Comparison of ENCODE assay signal across 8 cellular contexts in the genomic region with DNA sequence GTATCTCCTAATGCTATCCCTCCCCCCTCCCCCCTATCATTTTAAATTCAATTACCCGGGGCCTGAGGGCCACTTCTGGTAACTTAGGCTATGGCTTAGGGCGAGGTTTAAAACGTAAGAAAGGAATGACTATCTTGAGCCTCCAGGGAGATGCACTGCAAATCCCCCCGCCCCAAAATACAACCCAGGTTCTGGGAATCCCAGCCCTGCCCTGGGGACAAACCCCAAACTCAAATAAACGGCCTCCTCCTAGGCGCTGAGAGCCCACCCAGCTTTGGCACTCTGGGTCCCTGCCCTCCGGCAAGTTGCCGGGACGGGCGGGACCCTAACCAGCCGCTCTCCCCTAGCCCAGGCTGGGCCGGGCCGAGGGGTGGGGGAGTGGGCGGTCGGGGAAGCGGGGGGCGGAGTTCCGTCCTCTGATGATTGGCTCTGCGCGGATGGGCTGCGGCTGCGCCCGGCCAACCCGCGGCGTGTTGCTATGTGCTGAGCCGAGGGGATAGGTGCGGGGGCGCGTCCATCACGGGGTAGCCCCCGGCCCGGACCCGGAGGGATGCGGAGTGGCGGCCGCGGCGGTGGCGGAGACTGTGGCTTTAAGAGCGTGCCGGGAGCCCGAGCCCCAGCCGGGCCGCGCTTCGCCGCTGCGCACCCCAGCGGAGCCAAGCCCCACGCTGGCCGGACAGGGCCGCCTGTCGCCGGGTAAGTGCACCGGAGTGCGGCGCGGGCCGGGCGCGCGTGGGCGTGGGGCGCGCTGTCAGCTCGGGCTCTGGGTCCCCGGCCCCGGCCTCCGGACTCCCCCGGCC. TPM values are rescaled to one million over a fixed set of nuclear protein-coding genes. Genes with fewer than 3 reads are reported as not detected.
A peak's percentile ranks its signal among the peaks of the same experiment; 100 is the strongest.
DNase-seq lines count a peak whose midpoint lies in the region; ATAC-seq and TF ChIP-seq lines count a peak whose summit lies in the region.

A gene with protein sequence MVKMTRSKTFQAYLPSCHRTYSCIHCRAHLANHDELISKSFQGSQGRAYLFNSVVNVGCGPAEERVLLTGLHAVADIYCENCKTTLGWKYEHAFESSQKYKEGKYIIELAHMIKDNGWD (plus strand): TSS at position 527 of the 800 bp plus-strand sequence. CDS start 21,755 bp downstream, outside the sequence.

- ATAC-seq in GM21526 (IDR thresholded peaks at IDR 0.05; ENCODE audit: low FRiP score, unreplicated experiment): peak; percentile 83
- peak; percentile 98 for ATAC-seq in IMR-90 (ENCODE audit: low read depth)

- H3K9me2 ChIP-seq in OCI-LY7 (ENCODE audit: insufficient read depth, low read length): no peaks in the 10 kb centered on the region

- H4K8ac ChIP-seq in IMR-90 (ENCODE audit: low read depth in 2 of 2, low read length in 2 of 2): peak within 1 kb of the TSS in 1 of 2 experiments; percentile 90; a peak in 1 of 4 replicates

- H3K9me1 ChIP-seq in IMR-90 (ENCODE audit: insufficient read depth, low read length): peaks cover 4% of the 10 kb centered on the region; the same call in 1 of the 2 replicates

- BruUV-seq in Caco-2 (replicated peaks; lab: Mats Ljungman, UMichigan) (no TSS peak), IMR-90 (replicated peaks; lab: Mats Ljungman, UMichigan) (no TSS peak), OCI-LY7 (replicated peaks; lab: Mats Ljungman, UMichigan) (no TSS peak)

- H2AFZ ChIP-seq in IMR-90 (replicated peaks; ENCODE audit: low read length, poor library complexity) (peak within 1 kb of the TSS; percentile 92), OCI-LY7 (ENCODE audit: low read length) (peak within 1 kb of the TSS; percentile 94)

- no peak within 1 kb of the TSS for H2AK5ac ChIP-seq in IMR-90 (ENCODE audit: low read depth, low read length)

- peaks cover 26% of the 10 kb centered on the region for H3K4me1 Mint-ChIP-seq in Caco-2 (ENCODE audit: low read depth, unreplicated experiment)

- H3K27ac ChIP-seq in IMR-90 (ENCODE audit: insufficient read depth, low read length): no peak within 1 kb of the TSS
- H3K27ac ChIP-seq in OCI-LY7 (ENCODE audit: low read depth, low read length, poor library complexity, severe bottlenecking): no peak within 1 kb of the TSS

- no peak within 1 kb of the TSS for H2BK20ac ChIP-seq in IMR-90 (ENCODE audit: low read depth, low read length)

- peak within 1 kb of the TSS; percentile 1; the same call in 1 of the 2 replicates for H3K23ac ChIP-seq in IMR-90 (ENCODE audit: low read depth, low read length)

- peaks cover 4% of the 10 kb centered on the region for H3K27me3 Mint-ChIP-seq in Caco-2 (ENCODE audit: insufficient read depth, unreplicated experiment)

- peak within 1 kb of the TSS; percentile 89 for H3K4me2 ChIP-seq in IMR-90 (ENCODE audit: low read depth, low read length)
- peak within 1 kb of the TSS; percentile 76 for H3K4me2 ChIP-seq in OCI-LY7 (ENCODE audit: low read length)

- H4K20me1 ChIP-seq in IMR-90 (ENCODE audit: insufficient read depth, low read length) (peaks cover 8% of the 10 kb centered on the region; the same call in 1 of the 2 replicates), OCI-LY7 (ENCODE audit: insufficient read depth, low read length) (no peaks in the 10 kb centered on the region; the same call in 1 of the 2 replicates)

- H3K4me3 ChIP-seq in Caco-2 (ENCODE audit: low read depth, low read length): peak within 1 kb of the TSS; percentile 90
- H3K4me3 ChIP-seq in IMR-90 (ENCODE audit: insufficient read depth, low read depth, low read length): peak within 1 kb of the TSS; percentile 67
- peak within 1 kb of the TSS; percentile 89 for H3K4me3 ChIP-seq in OCI-LY7 (ENCODE audit: low read depth, low read length, poor library complexity, severe bottlenecking)

- H3K9ac ChIP-seq in IMR-90 (ENCODE audit: low read depth, low read length): peak within 1 kb of the TSS; percentile 26

- H3K56ac ChIP-seq in IMR-90 (ENCODE audit: extremely low read depth, insufficient read depth, low read length): no peak within 1 kb of the TSS

- H2AK9ac ChIP-seq in IMR-90 (replicated peaks; ENCODE audit: low read depth, low read length, poor library complexity): peak within 1 kb of the TSS; percentile 81

- no peaks in the 10 kb centered on the region for H3K36me3 Mint-ChIP-seq in Caco-2 (ENCODE audit: insufficient read depth, unreplicated experiment)

- H4K91ac ChIP-seq in IMR-90 (ENCODE audit: insufficient read depth, low read depth, low read length): no peak within 1 kb of the TSS

- no peak within 1 kb of the TSS for H2BK5ac ChIP-seq in IMR-90 (ENCODE audit: low read depth, low read length, poor library complexity, severe bottlenecking)

- H3K79me1 ChIP-seq in IMR-90 (ENCODE audit: low read depth in 1 of 2, low read length in 2 of 2): peaks cover 3 to 14% of the 10 kb centered on the region in 2 experiments; a peak in 1 of 4 replicates

- H2BK120ac ChIP-seq in IMR-90 (ENCODE audit: low read depth, low read length): peak within 1 kb of the TSS; percentile 52; the same call in 1 of the 2 replicates

- H3K4ac ChIP-seq in IMR-90 (ENCODE audit: low read depth, low read length): peak within 1 kb of the TSS; percentile 60; the same call in 1 of the 2 replicates

- POLR2A ChIA-PET in Caco-2 (lab: Charles Lee): no interaction called here
- POLR2A ChIA-PET in IMR-90 (lab: Charles Lee; ENCODE audit: unreplicated experiment): no interaction called here
- POLR2A ChIA-PET in OCI-LY7 (lab: Charles Lee): interaction anchor here (0.6 kb wide), 1 partner anchor 8 kb away, joined by 3 read pairs; no protein-coding TSS in a partner anchor

- no peak for TF ChIP-seq CTCF in Caco-2 (IDR thresholded peaks at IDR 0.05; ENCODE audit: insufficient read depth in 1 of 2, low read depth in 1 of 2, low read length in 1 of 2, severe bottlenecking in 1 of 2, unreplicated experiment in 1 of 2)
- 0 out of 2 replicates have a peak, but pooled peaks have one; percentile 5 for TF ChIP-seq CTCF in IMR-90 (conservative IDR thresholded peaks at IDR 0.05; ENCODE audit: low read depth, low read length)
- TF ChIP-seq CTCF in OCI-LY7 (conservative IDR thresholded peaks at IDR 0.05; ENCODE audit: low read length): no peak

- no peaks in the 10 kb centered on the region for H3K79me2 ChIP-seq in OCI-LY7 (ENCODE audit: insufficient read depth, low read depth, low read length)

- H3K4me1 ChIP-seq in Caco-2 (peaks cover 21% of the 10 kb centered on the region), IMR-90 (ENCODE audit: control insufficient read depth, insufficient read depth, low read length) (peaks cover 13% of the 10 kb centered on the region), OCI-LY7 (ENCODE audit: insufficient read depth, low read length, poor library complexity, severe bottlenecking) (peaks cover 25% of the 10 kb centered on the region)

- H3K9me3 ChIP-seq in Caco-2: no peaks in the 10 kb centered on the region
- H3K9me3 ChIP-seq in IMR-90 (ENCODE audit: control insufficient read depth, insufficient read depth, low read length): no peaks in the 10 kb centered on the region
- H3K9me3 ChIP-seq in OCI-LY7 (ENCODE audit: low read length): no peaks in the 10 kb centered on the region

- dilution Hi-C loops in IMR-90 (cut with HindIII; ENCODE audit: low sequenced_read_pairs, unreplicated experiment): no loop called here

- 0% methylated on average over 36 of the region's 71 CpGs; no CpG with 5 or more reads in 1 of the 2 experiments for WGBS in IMR-90 (ENCODE audit: extremely low coverage in 2 of 2, insufficient read length in 1 of 2), 2 experiments

- H3K27me3 ChIP-seq in Caco-2 (replicated peaks; ENCODE audit: control insufficient read depth, insufficient read depth, low read length) (no peaks in the 10 kb centered on the region), IMR-90 (ENCODE audit: control insufficient read depth, insufficient read depth, low read length) (peaks cover 22% of the 10 kb centered on the region)

- CTCF ChIA-PET in Caco-2 (lab: Charles Lee) (no interaction called here), IMR-90 (lab: Yijun Ruan, JAX) (no interaction called here), OCI-LY7 (lab: Charles Lee; ENCODE audit: unreplicated experiment) (no interaction called here)

- H3K36me3 ChIP-seq in Caco-2 (ENCODE audit: control insufficient read depth, insufficient read depth, low read length): no peaks in the 10 kb centered on the region
- no peaks in the 10 kb centered on the region for H3K36me3 ChIP-seq in IMR-90 (ENCODE audit: control insufficient read depth, insufficient read depth, low read length)
- H3K36me3 ChIP-seq in OCI-LY7 (ENCODE audit: insufficient read depth, low read length): no peaks in the 10 kb centered on the region

- H3K18ac ChIP-seq in IMR-90 (ENCODE audit: low read depth, low read length): no peak within 1 kb of the TSS; the same call in 1 of the 2 replicates

- H4K5ac ChIP-seq in IMR-90 (ENCODE audit: low read depth, low read length): 0 out of 2 replicates have a peak within 1 kb of the TSS, but pooled peaks have one; percentile 45

- no peaks in the 10 kb centered on the region for H3K9me3 Mint-ChIP-seq in Caco-2 (ENCODE audit: unreplicated experiment)

- peak; percentile 98 to 99 for DNase-seq in Caco-2
- DNase-seq in IMR-90: peak; percentile 91
- DNase-seq in OCI-LY7 (ENCODE audit: low spot score): peak; percentile 94
- peak; percentile 81 for DNase-seq in activated T-cell treated with anti-CD3 and anti-CD28 coated beads for 24 hours (ENCODE audit: low read depth)
- DNase-seq in epidermal melanocyte (ENCODE audit: insufficient read length, low spot score): peak; percentile 96
- DNase-seq in midbrain (lab: John Stamatoyannopoulos, UW): peak; percentile 96
- DNase-seq in stimulated activated CD8-positive, alpha-beta memory T cell treated with anti-CD3 and anti-CD28 coated beads, Interleukin-15, amount 100 ng/mL, for 4 hours (ENCODE audit: low read depth in 2 of 2): peak; percentile 72 to 74

- H2BK15ac ChIP-seq in IMR-90 (ENCODE audit: low read depth, low read length): no peak within 1 kb of the TSS

- in situ Hi-C loops in IMR-90 (cut with MboI; ENCODE audit: low sequenced_read_pairs): no loop called here

- intact Hi-C loops in Caco-2 (cut with micrococcal nuclease; ENCODE audit: unreplicated experiment) (no loop called here), IMR-90 (cut with micrococcal nuclease) (no loop called here), OCI-LY7 (cut with micrococcal nuclease; ENCODE audit: unreplicated experiment) (no loop called here)

- no peak; the same call in 1 of the 2 replicates for TF ChIP-seq RAD21 in IMR-90 (IDR thresholded peaks at IDR 0.05; ENCODE audit: low read length)

- peak within 1 kb of the TSS; percentile 73 for H3K4me3 Mint-ChIP-seq in Caco-2 (ENCODE audit: unreplicated experiment)

- TF ChIP-seq POLR2A in IMR-90 (IDR thresholded peaks at IDR 0.05; ENCODE audit: low read depth, low read length): no peak

- no peak within 1 kb of the TSS for H3K27ac Mint-ChIP-seq in Caco-2 (ENCODE audit: unreplicated experiment)

- no peak within 1 kb of the TSS; the same call in 1 of the 2 replicates for H3K14ac ChIP-seq in IMR-90 (replicated peaks; ENCODE audit: low read depth, low read length)

TF ChIP-seq in IMR-90, 13 proteins besides CTCF, POLR2A, EP300 and RAD21 (continues in another document):
- TF ChIP-seq MAFK (IDR thresholded peaks at IDR 0.05; ENCODE audit: low read depth, low read length): no peak

RNA-seq across cellular contexts. Expression of the gene that starts here (rescaled TPM):
- 2.9 and 4.5 TPM in 2 replicates for total RNA-seq in Caco-2 (2022)
- total RNA-seq in IMR-90 (2012; rRNA removed): 1.9 and 3.4 TPM in 2 replicates
- polyA plus RNA-seq in IMR-90 (2012; rRNA removed): 1.9 and 2.3 TPM in 2 replicates
- 0.58 and 0.78 TPM in 2 replicates for polyA plus RNA-seq in IMR-90 (2012; cell fraction: cytosol; rRNA removed)
- 1.6 and 7.8 TPM in 2 replicates for polyA plus RNA-seq in IMR-90 (2012; cell fraction: nucleus; rRNA removed; ENCODE audit: low replicate concordance)
- total RNA-seq in OCI-LY7 (2014; rRNA removed; shearing (Covaris generic)): 0.88 and 2.2 TPM in 2 replicates
- 3.1 and 5.1 TPM in 2 replicates for total RNA-seq in OCI-LY7 (2022)
